ENCODE assay signal across 25 cellular contexts in genomic region chr1:246797597-246797996, GRCh38.
"Had no signal": no experiment of that assay in that cellular context is flagged by ENCODE, and none has a peak within 500 bp of the region (broad histone marks: within the 10 kb centered on the region; RNA-seq: fewer than 3 reads in every experiment).

No MANE protein-coding gene starts in this region.

- FAIRE-seq: TTC549 had no signal

- H3K4me3 ChIP-seq: cardiac muscle cell, MG63, Peyer's patch, SJCRH30 had no signal

- H3K27me3 ChIP-seq: brain microvascular endothelial cell, cardiac muscle cell, MG63, Peyer's patch, SJCRH30 had no signal

- H3K9me3 ChIP-seq: Peyer's patch, SJCRH30 had no signal

- ATAC-seq: activated CD8-positive, alpha-beta memory T cell treated with anti-CD3 and anti-CD28 coated beads, Interleukin-2, amount 10 ng/mL, durations not matched to agents 7 days and 5 days; activated T-cell treated with anti-CD3 and anti-CD28 coated beads, Interleukin-2, amount 50 U/mL, for 4 hours; SK-N-SH treated with all-trans-retinoic acid at 6 μM for 48 hours had no signal

- H3K36me3 ChIP-seq: brain microvascular endothelial cell, cardiac muscle cell, MG63, Peyer's patch, SJCRH30 had no signal

- DNase-seq: activated B cell treated with CpG ODN at 0.5 μM for 24 hours; activated CD4-positive, alpha-beta T cell treated with anti-CD3 and anti-CD28 coated beads for 1 hour; activated CD4-positive, alpha-beta T cell treated with anti-CD3 and anti-CD28 coated beads, Interleukin-2, amount 10 ng/mL, durations not matched to agents 24 days and 14 days; activated CD4-positive, alpha-beta T cell treated with anti-CD3 and anti-CD28 coated beads, Interleukin-2, amount 50 U/mL, for 48 hours; activated CD8-positive, alpha-beta memory T cell treated with anti-CD3 and anti-CD28 coated beads, Interleukin-2, amount 10 ng/mL, durations not matched to agents 7 days and 5 days; activated gamma-delta T cell treated with Interleukin-2 at 50 U/mL for 16 hours; activated naive CD4-positive, alpha-beta T cell treated with anti-CD3 and anti-CD28 coated beads, Interleukin-2, amount 10 ng/mL, durations not matched to agents 7 days and 5 days; activated naive CD8-positive, alpha-beta T cell treated with anti-CD3 and anti-CD28 coated beads for 36 hours; activated T-cell treated with anti-CD3 and anti-CD28 coated beads, Interleukin-2, amount 50 U/mL, for 4 hours; brain microvascular endothelial cell; MG63; NCI-H1105; NCI-H1436; NCI-H1694 treated with DMSO at 0.1 percent for 48 hours; NCI-H2029 treated with DMSO at 0.1 percent for 48 hours; NCI-H345; NCI-H510A treated with DMSO at 0.1 percent for 48 hours; Peyer's patch; Right ventricle myocardium superior; SJCRH30 had no signal

- H3K9ac ChIP-seq: KMS-11 had no signal

- H3K27ac ChIP-seq: brain microvascular endothelial cell, cardiac muscle cell, KMS-11, Peyer's patch, RWPE1 had no signal
